ENCODE assay signal across 8 cellular contexts in the genomic region with DNA sequence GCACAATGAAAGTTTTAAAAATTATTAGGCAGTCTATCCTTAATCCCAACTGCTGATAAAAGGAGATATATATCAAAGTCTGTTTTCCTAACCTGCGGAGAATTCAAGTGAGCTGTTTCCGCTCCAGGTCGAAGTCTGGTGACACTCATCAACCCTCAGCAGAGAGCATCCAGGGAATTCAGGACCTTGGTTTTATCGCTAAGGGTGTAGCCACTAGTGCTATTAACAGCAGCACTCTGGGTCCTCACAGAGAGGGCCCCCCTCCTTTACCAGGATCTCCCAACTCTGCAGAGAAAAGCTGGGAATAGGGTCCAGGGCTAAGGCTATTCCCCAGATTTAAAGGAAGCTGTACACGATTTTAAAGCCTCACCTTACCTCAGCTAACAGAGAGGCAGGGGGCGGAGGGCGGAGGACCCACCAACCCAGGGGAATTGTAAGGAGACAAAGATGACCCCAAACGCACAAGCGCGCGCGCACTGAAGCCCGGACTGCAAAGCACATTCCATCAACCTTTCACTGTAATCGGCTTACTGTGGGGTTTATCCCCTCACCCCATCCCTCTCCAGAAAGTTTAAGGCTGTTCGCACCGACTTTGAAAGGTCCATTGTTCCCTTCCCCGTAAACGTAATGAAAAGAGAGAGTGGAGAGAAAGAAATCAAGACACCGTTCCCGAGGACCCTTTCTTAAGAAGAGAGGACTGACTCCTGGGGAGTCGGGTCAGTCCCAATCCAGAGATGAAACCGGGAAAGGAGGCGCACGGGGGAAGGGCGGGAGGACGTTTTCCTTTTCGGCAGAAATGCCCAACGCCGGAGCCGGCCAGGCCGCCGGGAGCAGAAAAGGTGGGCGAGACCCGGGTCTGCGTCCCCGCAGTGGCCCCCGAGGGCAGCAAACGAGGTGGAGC. TPM values are rescaled to one million over a fixed set of nuclear protein-coding genes. Genes with fewer than 3 reads are reported as not detected.
A peak's percentile ranks its signal among the peaks of the same experiment; 100 is the strongest.
DNase-seq lines count a peak whose midpoint lies in the region; ATAC-seq, FAIRE-seq and TF ChIP-seq lines count a peak whose summit lies in the region.

No MANE protein-coding gene starts in this region.

- POLR2A ChIA-PET in AG04449 (lab: Yijun Ruan, JAX): interaction anchor here (0.7 to 1.8 kb wide), 9 partner anchors 9 to 258 kb away, joined by 3 to 8 read pairs (median 4); no protein-coding TSS in a partner anchor

- H3K27ac Mint-ChIP-seq in activated naive CD4-positive, alpha-beta T cell treated with anti-CD3 and anti-CD28 coated beads for 36 hours: peak overlapping the region; percentile 91

- H3K27me3 Mint-ChIP-seq in activated naive CD4-positive, alpha-beta T cell treated with anti-CD3 and anti-CD28 coated beads for 36 hours (ENCODE audit: low read depth): no peaks in the 10 kb centered on the region

- WGBS in psoas muscle, 3 donors: 5 to 7% (median 7%) methylated on average over 32 to 38 of the region's 38 CpGs

- intact Hi-C loops in activated naive CD4-positive, alpha-beta T cell treated with anti-CD3 and anti-CD28 coated beads for 36 hours (cut with micrococcal nuclease): loop anchor here (1.0 to 10.0 kb wide), 12 partner anchors 28 to 1387 kb away; partner anchors contain the start of genes ABHD17B, ANXA1, C9orf85 and KLF9
- intact Hi-C loops in Right ventricle myocardium superior (cut with DNase I) (loop anchor here (10.0 kb wide), 1 partner anchor 163 kb away; no protein-coding TSS in a partner anchor), psoas muscle (cut with DNase I) (loop anchor here in 1 of 2 donors (2.0 kb wide), 1 partner anchor 163 kb away; no protein-coding TSS in a partner anchor)

- no peak for FAIRE-seq in urothelium cell line (lab: Jason Lieb, UNC)

- H3K27me3 ChIP-seq in HL-60 (ENCODE audit: insufficient read depth, poor library complexity, severe bottlenecking) (peaks cover 15% of the 10 kb centered on the region), psoas muscle (ENCODE audit: insufficient read depth in 3 of 3, low read length in 2 of 3) (no peaks in the 10 kb centered on the region)

- peak overlapping the region; percentile 89 for H3K4me3 ChIP-seq in AG04449 (ENCODE audit: low read depth, low read length)
- H3K4me3 ChIP-seq in HL-60 (replicated peaks; ENCODE audit: insufficient read depth, low read length): peak overlapping the region; percentile 61
- peak overlapping the region; percentile 83 for H3K4me3 ChIP-seq in psoas muscle

- no peak for TF ChIP-seq CTCF in AG04449 (IDR thresholded peaks at IDR 0.05; ENCODE audit: insufficient read depth, low read length, missing control alignments)
- no peak for TF ChIP-seq CTCF in HL-60 (IDR thresholded peaks at IDR 0.05; ENCODE audit: insufficient read depth, low read length)
- no peak for TF ChIP-seq CTCF in psoas muscle (IDR thresholded peaks at IDR 0.05)

- H3K36me3 Mint-ChIP-seq in activated naive CD4-positive, alpha-beta T cell treated with anti-CD3 and anti-CD28 coated beads for 36 hours (ENCODE audit: low read depth): peaks cover 7% of the 10 kb centered on the region

- H3K9me3 Mint-ChIP-seq in activated naive CD4-positive, alpha-beta T cell treated with anti-CD3 and anti-CD28 coated beads for 36 hours: no peaks in the 10 kb centered on the region

- H3K36me3 ChIP-seq in psoas muscle (ENCODE audit: insufficient read depth in 1 of 2, low read depth in 1 of 2): no peaks in the 10 kb centered on the region

- CTCF ChIA-PET in AG04449 (lab: Yijun Ruan, JAX): interaction anchor here (0.7 to 2.4 kb wide), 4 partner anchors 52 to 482 kb away, joined by 3 to 15 read pairs (median 4); no protein-coding TSS in a partner anchor
- CTCF ChIA-PET in activated naive CD4-positive, alpha-beta T cell treated with anti-CD3 and anti-CD28 coated beads for 36 hours (lab: Charles Lee): interaction anchor here (0.5 to 6.2 kb wide), 11 partner anchors 10 to 164 kb away, joined by 3 to 48 read pairs (median 4); no protein-coding TSS in a partner anchor

- ATAC-seq in Right ventricle myocardium superior (ENCODE audit: poor library complexity): no peak
- peak in 1 of 4 donors; percentile 5 for ATAC-seq in psoas muscle

- DNase-seq in AG04449 (ENCODE audit: low read depth, low spot score) (no peak), HL-60 (ENCODE audit: low read depth in 1 of 2, low spot score in 1 of 2) (no peak), Right ventricle myocardium superior (peak; percentile 46), psoas muscle (peak; percentile 21 to 50), urothelium cell line (ENCODE audit: low spot score) (no peak), HK-2 (ENCODE audit: unreplicated experiment) (no peak), NCI-H524 treated with DMSO at 0.1 percent for 48 hours (lab: John Stamatoyannopoulos, UW) (no peak)
- peak; percentile 21 for DNase-seq in activated naive CD4-positive, alpha-beta T cell treated with anti-CD3 and anti-CD28 coated beads for 36 hours

- H3K4me3 Mint-ChIP-seq in activated naive CD4-positive, alpha-beta T cell treated with anti-CD3 and anti-CD28 coated beads for 36 hours: peak overlapping the region; percentile 86

- H3K9me3 ChIP-seq in psoas muscle: no peaks in the 10 kb centered on the region

- H3K4me1 Mint-ChIP-seq in activated naive CD4-positive, alpha-beta T cell treated with anti-CD3 and anti-CD28 coated beads for 36 hours (ENCODE audit: low read depth): peaks cover 44% of the 10 kb centered on the region

- H3K27ac ChIP-seq in HL-60 (replicated peaks) (no peak overlapping the region), psoas muscle (peak overlapping the region; percentile 94)

- peaks cover 30% of the 10 kb centered on the region for H3K4me1 ChIP-seq in psoas muscle

RNA-seq across cellular contexts. Expression of gene CEMIP2, which starts 0.6 kb away (rescaled TPM):
- 10 to 100 TPM; 36.4 to 39.7 TPM for total RNA-seq in activated naive CD4-positive, alpha-beta T cell treated with anti-CD3 and anti-CD28 coated beads for 36 hours
- total RNA-seq in Right ventricle myocardium superior: 7.9 TPM
- total RNA-seq in psoas muscle: 10 to 100 TPM in 3 of 4 donors, 1 to 10 TPM in 1; 9.6 to 20.3 (median 16.2) TPM
- polyA plus RNA-seq in psoas muscle: 1 to 10 TPM; 5.9 to 7.6 (median 6.9) TPM

Comparison
In these comparisons a context has a peak if more than half of its experiments do, and no peak if none do; other contexts are left out.
1. DNase-seq: peak in activated naive CD4-positive, alpha-beta T cell treated with anti-CD3 and anti-CD28 coated beads for 36 hours (single experiment), Right ventricle myocardium superior (single experiment) and psoas muscle (2 of 2); none in AG04449 (single experiment), HL-60 (0 of 2), urothelium cell line (single experiment), HK-2 (single experiment) and NCI-H524 treated with DMSO at 0.1 percent for 48 hours (single experiment).
2. Peak in every context shown above with its lines, with median percentiles within 50 percentile points of each other: H3K4me3 ChIP-seq.